8 cellular contexts compared by ENCODE assay signal in the genomic region with DNA sequence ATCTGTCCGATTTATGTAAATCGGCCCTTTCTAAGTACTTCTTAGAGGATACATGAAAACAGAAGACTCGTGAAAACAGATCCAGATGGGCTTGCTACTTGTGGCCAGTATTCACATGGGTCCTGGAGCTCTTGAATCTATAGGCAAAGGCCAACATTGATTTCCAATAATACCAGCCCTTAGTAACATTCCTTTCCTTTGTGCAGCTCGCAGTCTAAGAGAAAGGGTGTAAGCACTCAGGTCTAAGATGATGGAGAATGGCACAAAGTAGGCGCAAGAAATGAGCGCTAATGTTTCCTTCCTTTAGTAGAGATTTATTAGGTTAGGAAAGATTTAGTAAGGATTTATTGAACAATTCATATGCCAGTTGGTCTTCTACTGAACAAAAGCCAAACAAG. TPM values are rescaled to one million over a fixed set of nuclear protein-coding genes. Genes with fewer than 3 reads are reported as not detected.
A peak's percentile ranks its signal among the peaks of the same experiment; 100 is the strongest.
DNase-seq lines count a peak whose midpoint lies in the region; ATAC-seq and TF ChIP-seq lines count a peak whose summit lies in the region.

No MANE protein-coding gene starts in this region.

- peak overlapping the region; percentile 68 for H3K27ac Mint-ChIP-seq in activated CD4-positive, alpha-beta T cell treated with anti-CD3 and anti-CD28 coated beads, Interleukin-2, amount 10 ng/mL, durations not matched to agents 24 days and 14 days
- peak overlapping the region; percentile 99 to 100 (median 99) for H3K27ac Mint-ChIP-seq in nephron

- no TSS peak for BruUV-seq in Panc1 (replicated peaks; lab: Mats Ljungman, UMichigan)

- H3K4me1 ChIP-seq in Panc1 (ENCODE audit: control insufficient read depth, insufficient read depth, low read length), result peaks cover 3% of the 10 kb centered on the region
- H3K4me1 ChIP-seq in effector memory CD4-positive, alpha-beta T cell (ENCODE audit: control insufficient read depth, insufficient read depth, low read length, poor library complexity, severe bottlenecking), result peaks cover 11% of the 10 kb centered on the region

- H3K27ac ChIP-seq in Panc1 (ENCODE audit: low read length), result peak overlapping the region; percentile 76; the same call in 1 of the 2 replicates
- H3K27ac ChIP-seq in effector memory CD4-positive, alpha-beta T cell (ENCODE audit: insufficient read depth, low read length, poor library complexity, severe bottlenecking), result peak overlapping the region; percentile 99

- H3K4me3 Mint-ChIP-seq in activated CD4-positive, alpha-beta T cell treated with anti-CD3 and anti-CD28 coated beads, Interleukin-2, amount 10 ng/mL, durations not matched to agents 24 days and 14 days, result peak overlapping the region; percentile 87
- H3K4me3 Mint-ChIP-seq in nephron, result peak overlapping the region; percentile 94 to 95 (median 94)

- ATAC-seq in Panc1, result no peak
- ATAC-seq in left colon, result no peak

- H3K4me1 Mint-ChIP-seq in activated CD4-positive, alpha-beta T cell treated with anti-CD3 and anti-CD28 coated beads, Interleukin-2, amount 10 ng/mL, durations not matched to agents 24 days and 14 days, result peaks cover 36% of the 10 kb centered on the region
- H3K4me1 Mint-ChIP-seq in nephron, result peaks cover 12% of the 10 kb centered on the region

- H3K9me3 Mint-ChIP-seq in activated CD4-positive, alpha-beta T cell treated with anti-CD3 and anti-CD28 coated beads, Interleukin-2, amount 10 ng/mL, durations not matched to agents 24 days and 14 days, result no peaks in the 10 kb centered on the region
- H3K9me3 Mint-ChIP-seq in nephron, result no peaks in the 10 kb centered on the region

- intact Hi-C loops in activated CD4-positive, alpha-beta T cell treated with anti-CD3 and anti-CD28 coated beads, Interleukin-2, amount 10 ng/mL, durations not matched to agents 24 days and 14 days (cut with micrococcal nuclease), result loop anchor here (2.0 to 10.0 kb wide), 7 partner anchors 50 to 1648 kb away; a partner anchor contains a TSS
- intact Hi-C loops in Panc1 (cut with micrococcal nuclease; ENCODE audit: unreplicated experiment) (loop anchor here (10.0 kb wide), 1 partner anchor 128 kb away; a partner anchor contains a TSS), left colon (cut with DNase I, micrococcal nuclease) (loop anchor here in 1 of 2 donors (5.0 kb wide), 1 partner anchor 125 kb away; a partner anchor contains a TSS)

- CTCF ChIA-PET in Panc1 (lab: Charles Lee), result no interaction called here

- H3K27me3 ChIP-seq in Panc1 (ENCODE audit: control insufficient read depth, insufficient read depth, low read length), result no peaks in the 10 kb centered on the region; the same call in 1 of the 2 replicates
- H3K27me3 ChIP-seq in effector memory CD4-positive, alpha-beta T cell (replicated peaks; ENCODE audit: control insufficient read depth, insufficient read depth, low read length, poor library complexity, severe bottlenecking), result no peaks in the 10 kb centered on the region

- H3K36me3 Mint-ChIP-seq in activated CD4-positive, alpha-beta T cell treated with anti-CD3 and anti-CD28 coated beads, Interleukin-2, amount 10 ng/mL, durations not matched to agents 24 days and 14 days (ENCODE audit: low read depth), result no peaks in the 10 kb centered on the region
- no peaks in the 10 kb centered on the region for H3K36me3 Mint-ChIP-seq in nephron (ENCODE audit: low read depth)

- peak overlapping the region; percentile 64 to 85 for H3K4me3 ChIP-seq in Panc1 (ENCODE audit: low read depth in 2 of 2, low read length in 2 of 2)
- peak overlapping the region; percentile 91 for H3K4me3 ChIP-seq in effector memory CD4-positive, alpha-beta T cell (ENCODE audit: insufficient read depth, low read depth, low read length, poor library complexity, severe bottlenecking)

- no peaks in the 10 kb centered on the region for H3K36me3 ChIP-seq in Panc1 (ENCODE audit: control insufficient read depth, insufficient read depth, low read length)
- no peaks in the 10 kb centered on the region for H3K36me3 ChIP-seq in effector memory CD4-positive, alpha-beta T cell (ENCODE audit: control insufficient read depth, insufficient read depth, low read length)

- in situ Hi-C loops in Panc1 (cut with HindIII; ENCODE audit: low pct_unique_long_range_greater_than_20kb, low sequenced_read_pairs), result no loop called here

- peaks cover 18% of the 10 kb centered on the region for H3K27me3 Mint-ChIP-seq in activated CD4-positive, alpha-beta T cell treated with anti-CD3 and anti-CD28 coated beads, Interleukin-2, amount 10 ng/mL, durations not matched to agents 24 days and 14 days
- peaks cover 6% of the 10 kb centered on the region for H3K27me3 Mint-ChIP-seq in nephron (ENCODE audit: low read depth)

- DNase-seq in activated CD4-positive, alpha-beta T cell treated with anti-CD3 and anti-CD28 coated beads, Interleukin-2, amount 10 ng/mL, durations not matched to agents 24 days and 14 days, result no peak
- DNase-seq in activated CD4-positive, alpha-beta T cell treated with anti-CD3 and anti-CD28 coated beads, Interleukin-2, amount 50 U/mL, for 1 hour, result no peak
- DNase-seq in Panc1 (ENCODE audit: low read depth, low spot score) (peak; percentile 42), left colon (no peak), GM20000 (ENCODE audit: low spot score) (no peak), amniotic stem cell (lab: John Stamatoyannopoulos, UW) (no peak)
- no peak for DNase-seq in effector memory CD4-positive, alpha-beta T cell

- no peaks in the 10 kb centered on the region for H3K9me3 ChIP-seq in Panc1 (ENCODE audit: control insufficient read depth, insufficient read depth, low read depth, low read length)
- H3K9me3 ChIP-seq in effector memory CD4-positive, alpha-beta T cell (ENCODE audit: control insufficient read depth, low read length), result no peaks in the 10 kb centered on the region

- TF ChIP-seq CTCF in Panc1 (IDR thresholded peaks at IDR 0.05) (no peak), nephron (IDR thresholded peaks at IDR 0.05; ENCODE audit: unreplicated experiment in 3 of 3) (no peak), GM20000 (IDR thresholded peaks at IDR 0.05; ENCODE audit: extremely low read depth, missing control alignments) (no peak)

- POLR2A ChIA-PET in Panc1 (lab: Charles Lee), result no interaction called here

RNA-seq across cellular contexts. Expression of a gene that starts 0.6 kb away (rescaled TPM):
- not detected in 2 replicates for total RNA-seq in activated CD4-positive, alpha-beta T cell treated with anti-CD3 and anti-CD28 coated beads, Interleukin-2, amount 10 ng/mL, durations not matched to agents 24 days and 14 days
- total RNA-seq in Panc1 (2021; ENCODE audit: unreplicated experiment) (not detected), left colon (not detected)
- polyA plus RNA-seq in Panc1 (2012; ENCODE audit: insufficient read length), result not detected

RNA-seq across cellular contexts. Expression of a gene that starts 0.6 kb away (rescaled TPM):
- total RNA-seq in activated CD4-positive, alpha-beta T cell treated with anti-CD3 and anti-CD28 coated beads, Interleukin-2, amount 10 ng/mL, durations not matched to agents 24 days and 14 days, result not detected in 2 replicates
- not detected for total RNA-seq in Panc1 (2021; ENCODE audit: unreplicated experiment)
- polyA plus RNA-seq in Panc1 (2012; ENCODE audit: insufficient read length), result not detected
- total RNA-seq in left colon, result not detected
